Comparison of ENCODE assay signal across 2 cellular contexts in the genomic region with DNA sequence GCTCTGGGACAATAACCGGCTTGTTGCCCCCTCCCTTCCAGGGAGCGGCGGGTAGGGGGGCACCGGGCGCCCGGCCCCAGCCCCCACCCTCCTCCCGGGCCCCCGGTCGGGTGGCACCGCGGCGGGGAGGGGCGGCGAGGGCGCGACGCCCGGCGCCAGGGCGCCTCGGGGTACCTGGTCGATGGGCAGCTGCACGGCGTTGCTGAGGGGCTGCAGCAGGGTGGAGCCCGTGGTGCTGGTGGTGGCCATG.
TF ChIP-seq lines count a peak whose summit lies in the region.

No MANE protein-coding gene starts in this region.

TF ChIP-seq in GM12878, 131 proteins besides CTCF, POLR2A, EP300 and RAD21:
- TF ChIP-seq NKRF (conservative IDR thresholded peaks at IDR 0.05) (peak; percentile 36; the same call in 1 of the 2 replicates), NR2F1 (conservative IDR thresholded peaks at IDR 0.05) (0 out of 2 replicates have a peak, but pooled peaks have one; percentile 18), NFIC (IDR thresholded peaks at IDR 0.05; ENCODE audit: low read depth, low read length) (no peak), ZNF217 (IDR thresholded peaks at IDR 0.05) (peak; percentile 37; the same call in 1 of the 2 replicates), NR2C2 (IDR thresholded peaks at IDR 0.05; ENCODE audit: borderline replicate concordance, control insufficient read depth, insufficient read length, low read depth) (no peak), LARP7 (IDR thresholded peaks at IDR 0.05) (peak; percentile 36; the same call in 1 of the 2 replicates), GATAD2B (conservative IDR thresholded peaks at IDR 0.05; ENCODE audit: low read depth) (peak; percentile 70; the same call in 1 of the 2 replicates)

TF ChIP-seq in HepG2, 621 proteins besides CTCF, POLR2A, EP300 and RAD21:
- TF ChIP-seq ZNF232 (CRISPR knock-in tag; IDR thresholded peaks at IDR 0.05; ENCODE audit: borderline replicate concordance), result no peak
- TF ChIP-seq PATZ1 (CRISPR knock-in tag; IDR thresholded peaks at IDR 0.05), result 0 out of 2 replicates have a peak, but pooled peaks have one; percentile 5
